ENCODE assay signal across 25 cellular contexts in the genomic region with DNA sequence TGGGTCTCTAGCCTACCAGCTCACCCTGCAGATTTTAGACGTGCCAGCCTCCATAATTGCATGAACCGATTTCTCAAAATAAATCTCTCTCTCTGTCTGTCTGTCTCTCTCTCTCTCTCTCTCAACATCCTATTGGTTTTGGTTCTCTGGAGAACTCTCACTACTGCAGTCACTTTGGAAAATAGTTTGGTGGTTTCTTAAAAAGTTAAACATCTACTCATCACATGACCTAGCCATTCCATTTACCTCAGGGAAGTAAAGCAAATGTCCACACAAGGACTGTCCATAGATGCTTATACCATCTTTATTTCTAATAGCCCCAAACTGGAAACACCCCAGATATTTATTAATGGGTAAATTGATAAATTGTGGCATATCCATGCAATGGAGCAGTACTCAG.
"Had no signal": no experiment of that assay in that cellular context is flagged by ENCODE, and none has a peak within 500 bp of the region (broad histone marks: within the 10 kb centered on the region; RNA-seq: fewer than 3 reads in every experiment).

No MANE protein-coding gene starts in this region.

- H3K4me3 ChIP-seq: neural progenitor cell, pancreas, prostate gland, right lobe of liver, sigmoid colon, stomach, thoracic aorta, thyroid gland, tibial nerve, upper lobe of left lung, vagina had no signal

- DNase-seq: natural killer cell; occipital lobe; pancreas; right cardiac atrium; right lobe of liver; sigmoid colon; small intestine; stimulated activated CD4-positive, alpha-beta T cell treated with anti-CD3 and anti-CD28 coated beads, Interleukin-15, amount 100 ng/mL, for 24 hours; stimulated activated CD4-positive, alpha-beta T cell treated with anti-CD3 and anti-CD28 coated beads, Interleukin-2, amount 100 ng/mL, for 24 hours; stimulated activated CD4-positive, alpha-beta T cell treated with anti-CD3 and anti-CD28 coated beads, Interleukin-2, amount 100 ng/mL, for 48 hours; stimulated activated CD4-positive, alpha-beta T cell treated with anti-CD3 and anti-CD28 coated beads, Interleukin-4, amount 100 ng/mL, for 24 hours; stimulated activated naive B cell treated with anti-CD40 and anti-IgM and Interleukin-4, amounts not matched to agents 10 μg/mL and 1 μg/mL and 100 μg/mL, for 72 hours; stimulated activated naive CD4-positive, alpha-beta T cell treated with Interleukin-2 at 50 U/mL for 16 hours; stomach; thyroid gland; trophoblast cell; upper lobe of left lung had no signal

- H2AFZ ChIP-seq: neural progenitor cell had no signal

- H3K27me3 ChIP-seq: neural progenitor cell, pancreas, right lobe of liver, sigmoid colon, stomach, thyroid gland, tibial nerve, upper lobe of left lung, vagina had no signal

- H3K9ac ChIP-seq: neural progenitor cell had no signal

- H3K36me3 ChIP-seq: neural progenitor cell, pancreas, prostate gland, right lobe of liver, sigmoid colon, stomach, thoracic aorta, thyroid gland, tibial nerve, upper lobe of left lung, vagina had no signal

- ATAC-seq: natural killer cell; pancreas; right cardiac atrium; right lobe of liver; stimulated activated effector memory CD8-positive, alpha-beta T cell treated with anti-CD3 and anti-CD28 coated beads, Interleukin-12 subunit alpha, Interleukin-12 subunit beta, amount 100 ng/mL, for 72 hours; stimulated activated naive B cell treated with anti-CD40 and anti-IgM and Interleukin-4, amounts not matched to agents 10 μg/mL and 1 μg/mL and 100 μg/mL, for 72 hours had no signal

- H3K27ac ChIP-seq: neural progenitor cell, pancreas, prostate gland, right lobe of liver, sigmoid colon, stomach, thoracic aorta, thyroid gland, tibial nerve, upper lobe of left lung, vagina had no signal

- H3K9me3 ChIP-seq: pancreas, prostate gland, right lobe of liver, stomach, thoracic aorta, thyroid gland, upper lobe of left lung, vagina had no signal

- H3K36me3 Mint-ChIP-seq: natural killer cell; neural progenitor cell; stimulated activated effector memory CD8-positive, alpha-beta T cell treated with anti-CD3 and anti-CD28 coated beads, Interleukin-12 subunit alpha, Interleukin-12 subunit beta, amount 100 ng/mL, for 72 hours; stimulated activated naive B cell treated with anti-CD40 and anti-IgM and Interleukin-4, amounts not matched to agents 10 μg/mL and 1 μg/mL and 100 μg/mL, for 72 hours had no signal

- H3K4me1 Mint-ChIP-seq: natural killer cell; stimulated activated effector memory CD8-positive, alpha-beta T cell treated with anti-CD3 and anti-CD28 coated beads, Interleukin-12 subunit alpha, Interleukin-12 subunit beta, amount 100 ng/mL, for 72 hours; stimulated activated naive B cell treated with anti-CD40 and anti-IgM and Interleukin-4, amounts not matched to agents 10 μg/mL and 1 μg/mL and 100 μg/mL, for 72 hours had no signal

- H3K9me3 Mint-ChIP-seq: stimulated activated effector memory CD8-positive, alpha-beta T cell treated with anti-CD3 and anti-CD28 coated beads, Interleukin-12 subunit alpha, Interleukin-12 subunit beta, amount 100 ng/mL, for 72 hours had no signal

- H3K27ac Mint-ChIP-seq: natural killer cell; nephron; neural progenitor cell; stimulated activated effector memory CD8-positive, alpha-beta T cell treated with anti-CD3 and anti-CD28 coated beads, Interleukin-12 subunit alpha, Interleukin-12 subunit beta, amount 100 ng/mL, for 72 hours; stimulated activated naive B cell treated with anti-CD40 and anti-IgM and Interleukin-4, amounts not matched to agents 10 μg/mL and 1 μg/mL and 100 μg/mL, for 72 hours; stimulated activated naive CD8-positive, alpha-beta T cell treated with anti-CD3 and anti-CD28 coated beads, Interleukin-15, Interleukin-2, amounts not matched to agents 100 ng/mL and 50 ng/mL, for 24 hours had no signal

- H3K4me3 Mint-ChIP-seq: natural killer cell; nephron; neural progenitor cell; stimulated activated effector memory CD8-positive, alpha-beta T cell treated with anti-CD3 and anti-CD28 coated beads, Interleukin-12 subunit alpha, Interleukin-12 subunit beta, amount 100 ng/mL, for 72 hours; stimulated activated naive B cell treated with anti-CD40 and anti-IgM and Interleukin-4, amounts not matched to agents 10 μg/mL and 1 μg/mL and 100 μg/mL, for 72 hours; stimulated activated naive CD8-positive, alpha-beta T cell treated with anti-CD3 and anti-CD28 coated beads, Interleukin-15, Interleukin-2, amounts not matched to agents 100 ng/mL and 50 ng/mL, for 24 hours had no signal

- H3K4me1 ChIP-seq: neural progenitor cell, pancreas, prostate gland, right lobe of liver, sigmoid colon, tibial nerve, upper lobe of left lung, vagina had no signal

- H3K4me2 ChIP-seq: neural progenitor cell had no signal
